ENCODE assay signal across 12 cellular contexts in genomic region chr11:26087095-26087935, GRCh38.
A peak's percentile ranks its signal among the peaks of the same experiment; 100 is the strongest.
DNase-seq lines count a peak whose midpoint lies in the region; ATAC-seq, FAIRE-seq and TF ChIP-seq lines count a peak whose summit lies in the region.
"Had no signal": no experiment of that assay in that cellular context is flagged by ENCODE, and none has a peak within 500 bp of the region (broad histone marks: within the 10 kb centered on the region; RNA-seq: fewer than 3 reads in every experiment).

No MANE protein-coding gene starts in this region.

- H3K4me2 ChIP-seq in KMS-11, result peak overlapping the region; percentile 60
- H3K4me2 ChIP-seq in smooth muscle cell, result no peak overlapping the region

- no peak overlapping the region for H3K4me3 Mint-ChIP-seq in effector memory CD8-positive, alpha-beta T cell
- H3K4me3 Mint-ChIP-seq: nephron had no signal

- H3K4me1 ChIP-seq in KMS-11 (ENCODE audit: low read depth, poor library complexity, severe bottlenecking) (peaks cover 35% of the 10 kb centered on the region), smooth muscle cell (ENCODE audit: low read depth) (no peaks in the 10 kb centered on the region)

- H3K27ac Mint-ChIP-seq in effector memory CD8-positive, alpha-beta T cell, result no peak overlapping the region
- H3K27ac Mint-ChIP-seq: activated T-helper 2 cell treated with anti-CD3 and anti-CD28 coated beads, Interferon-gamma antibody, Interleukin-2, Interleukin-4, amounts not matched to agents 10 μg/mL and 5 μg/mL and 100 μg/mL, durations not matched to agents 14 hours and 24 hours and 36 hours; nephron had no signal

- no peak overlapping the region; the same call in 1 of the 2 replicates for H3K27ac ChIP-seq in KMS-11
- H3K27ac ChIP-seq in smooth muscle cell (ENCODE audit: low read depth), result no peak overlapping the region

- WGBS in smooth muscle cell (ENCODE audit: low lambda C conversion rate), result 98% methylated on average over 4 of the region's 4 CpGs

- H3K4me3 ChIP-seq in KMS-11 (IDR thresholded peaks at IDR 0.05; ENCODE audit: insufficient read depth, low read depth, low read length), result no peak overlapping the region
- H3K4me3 ChIP-seq in smooth muscle cell, result no peak overlapping the region

- no peaks in the 10 kb centered on the region for H3F3A ChIP-seq in smooth muscle cell (ENCODE audit: low read depth)

- DNase-seq in GM12891 (ENCODE audit: insufficient read length, low spot score) (no peak), smooth muscle cell (lab: John Stamatoyannopoulos, UW; ENCODE audit: unreplicated experiment) (no peak), NCI-H146 treated with DMSO at 0.1 percent for 48 hours (lab: John Stamatoyannopoulos, UW; ENCODE audit: unreplicated experiment) (no peak)
- DNase-seq in activated CD4-positive, alpha-beta T cell treated with anti-CD3 and anti-CD28 coated beads for 4 hours, result no peak
- no peak for DNase-seq in effector memory CD8-positive, alpha-beta T cell
- DNase-seq: effector CD4-positive, alpha-beta T cell; NCI-H446 treated with DMSO at 0.1 percent for 48 hours had no signal

- H3K27me3 ChIP-seq in KMS-11 (ENCODE audit: insufficient read depth, low read depth) (no peaks in the 10 kb centered on the region), smooth muscle cell (ENCODE audit: low read depth) (no peaks in the 10 kb centered on the region)

- H2AFZ ChIP-seq in KMS-11 (ENCODE audit: low read depth), result 0 out of 2 replicates have a peak overlapping the region, but pooled peaks have one; percentile 42
- no peak overlapping the region for H2AFZ ChIP-seq in smooth muscle cell (ENCODE audit: low read depth)

- no peaks in the 10 kb centered on the region for H3K27me3 Mint-ChIP-seq in effector memory CD8-positive, alpha-beta T cell

- H3K4me1 Mint-ChIP-seq in effector memory CD8-positive, alpha-beta T cell (ENCODE audit: low read depth in 2 of 2), result no peaks in the 10 kb centered on the region

- peaks cover 3 to 8% of the 10 kb centered on the region in 2 donors for H3K9me3 Mint-ChIP-seq in effector memory CD8-positive, alpha-beta T cell
- H3K9me3 Mint-ChIP-seq: nephron had no signal

- TF ChIP-seq CTCF in KMS-11 (conservative IDR thresholded peaks at IDR 0.05; ENCODE audit: low read depth, low read length) (no peak), smooth muscle cell (IDR thresholded peaks at IDR 0.05; ENCODE audit: borderline replicate concordance, insufficient read depth, poor library complexity, severe bottlenecking) (no peak)

- H4K20me1 ChIP-seq in KMS-11 (ENCODE audit: insufficient read depth) (no peaks in the 10 kb centered on the region), smooth muscle cell (ENCODE audit: low read depth) (no peaks in the 10 kb centered on the region)

- H3K36me3 Mint-ChIP-seq in effector memory CD8-positive, alpha-beta T cell (ENCODE audit: insufficient read depth), result no peaks in the 10 kb centered on the region

- no peak overlapping the region for H3K9ac ChIP-seq in KMS-11
- no peak overlapping the region for H3K9ac ChIP-seq in smooth muscle cell (ENCODE audit: low read depth)

- H3K79me2 ChIP-seq in KMS-11 (ENCODE audit: insufficient read depth, low read depth), result no peaks in the 10 kb centered on the region
- H3K79me2 ChIP-seq in smooth muscle cell (ENCODE audit: low read depth), result no peaks in the 10 kb centered on the region

- no peaks in the 10 kb centered on the region for H3K9me3 ChIP-seq in smooth muscle cell (replicated peaks; ENCODE audit: low read depth)

- no peak for TF ChIP-seq POLR2A in GM12891 (IDR thresholded peaks at IDR 0.05; ENCODE audit: low read depth, low read length)

- no peaks in the 10 kb centered on the region for H3K36me3 ChIP-seq in KMS-11 (ENCODE audit: insufficient read depth)
- no peaks in the 10 kb centered on the region for H3K36me3 ChIP-seq in smooth muscle cell (ENCODE audit: low read depth)

- FAIRE-seq in GM12891 (lab: Jason Lieb, UNC), result peak; percentile 83

- peak; percentile 87 for ATAC-seq in GM19438 (IDR thresholded peaks at IDR 0.05; ENCODE audit: low read depth, unreplicated experiment)
- ATAC-seq in HG02938 (IDR thresholded peaks at IDR 0.05; ENCODE audit: unreplicated experiment), result peak; percentile 97
- no peak for ATAC-seq in effector memory CD8-positive, alpha-beta T cell (replicated peaks)

TF ChIP-seq in GM12891, 5 proteins besides CTCF, POLR2A, EP300 and RAD21:
- TF ChIP-seq POLR2AphosphoS5 (IDR thresholded peaks at IDR 0.05; ENCODE audit: low read depth, low read length), result no peak
- peak; percentile 96 for TF ChIP-seq SPI1 (IDR thresholded peaks at IDR 0.05; ENCODE audit: low read depth, low read length)
